ENCODE assay signal across 8 cellular contexts in genomic region chr17:1097972-1098744, GRCh38.
DNase-seq lines count a peak whose midpoint lies in the region; ATAC-seq, FAIRE-seq and TF ChIP-seq lines count a peak whose summit lies in the region.
"Not testable (repeated sequence)": the region's sequence is repeated elsewhere in the genome, so short reads cannot be mapped to it uniquely, and the experiment has no call there.

No MANE protein-coding gene starts in this region.

- H3K36me3 ChIP-seq in K562 (ENCODE audit: control insufficient read depth, insufficient read depth, low read length); pancreas: not testable (repeated sequence)

- not testable (repeated sequence) for FAIRE-seq in K562 (lab: Jason Lieb, UNC); pancreas (lab: Jason Lieb, UNC)

- not testable (repeated sequence) for H4K20me1 ChIP-seq in K562 (replicated peaks; ENCODE audit: control insufficient read depth, insufficient read depth, low read length)

- H3K4me3 ChIP-seq in AG04450 (ENCODE audit: low read depth, low read length); K562; pancreas: not testable (repeated sequence)

- TF ChIP-seq EP300 in K562 (IDR thresholded peaks at IDR 0.05; ENCODE audit: low read length), result not testable (repeated sequence)

- H3K27me3 ChIP-seq in AG04450 (ENCODE audit: control insufficient read depth, insufficient read depth, low read length); pancreas: not testable (repeated sequence)
- H3K27me3 ChIP-seq in K562 (ENCODE audit: control insufficient read depth in 2 of 2, insufficient read depth in 2 of 2, low read length in 2 of 2), result peaks cover 22 to 79% of the 10 kb centered on the region in 2 experiments

- DNase-seq in AG04450 (ENCODE audit: low read depth, low spot score), result peak; percentile 30
- DNase-seq in HCEC 1CT, result peak; percentile 60
- DNase-seq in NOMO-1 (lab: John Stamatoyannopoulos, UW; ENCODE audit: unreplicated experiment in 2 of 2), result peak; percentile 86 to 94
- DNase-seq in activated CD4-positive, alpha-beta T cell treated with anti-CD3 and anti-CD28 coated beads, Interleukin-2, amount 10 ng/mL, durations not matched to agents 24 days and 14 days; K562 (ENCODE audit: extremely low read depth in 1 of 4, low spot score in 3 of 4); left lobe of liver (ENCODE audit: low spot score); pancreas: not testable (repeated sequence)
- DNase-seq in fibroblast of gingiva (ENCODE audit: low read depth), result peak; percentile 78

- not testable (repeated sequence) for TF ChIP-seq RAD21 in K562 (CRISPR knock-in tag; conservative IDR thresholded peaks at IDR 0.05 in 1 of 2, IDR thresholded peaks at IDR 0.05 in 1 of 2)

- H2AFZ ChIP-seq in K562 (ENCODE audit: low read depth, low read length), result not testable (repeated sequence)

- H3K9me3 Mint-ChIP-seq in activated CD4-positive, alpha-beta T cell treated with anti-CD3 and anti-CD28 coated beads, Interleukin-2, amount 10 ng/mL, durations not matched to agents 24 days and 14 days, result not testable (repeated sequence)

- H3K9me3 ChIP-seq in AG04450 (ENCODE audit: control insufficient read depth, insufficient read depth, low read length); K562 (replicated peaks; ENCODE audit: control insufficient read depth, insufficient read depth, low read depth, low read length); pancreas: not testable (repeated sequence)

- H3K4me1 ChIP-seq in K562 (replicated peaks in 1 of 2; ENCODE audit: control insufficient read depth in 2 of 2, insufficient read depth in 2 of 2, low read length in 2 of 2); pancreas: not testable (repeated sequence)

- H3K36me3 Mint-ChIP-seq in activated CD4-positive, alpha-beta T cell treated with anti-CD3 and anti-CD28 coated beads, Interleukin-2, amount 10 ng/mL, durations not matched to agents 24 days and 14 days (ENCODE audit: low read depth), result peaks cover 37% of the 10 kb centered on the region

- H3K27ac ChIP-seq in AG04450 (ENCODE audit: low read depth, low read length); K562 (ENCODE audit: extremely low read depth, low read depth, low read length): not testable (repeated sequence)
- H3K27ac ChIP-seq in pancreas, result peak overlapping the region in 1 of 4 donors; percentile 22

- not testable (repeated sequence) for TF ChIP-seq POLR2A in K562 (conservative IDR thresholded peaks at IDR 0.05)

- POLR2A ChIA-PET in AG04450 (lab: Yijun Ruan, JAX); K562 (lab: Yijun Ruan, JAX): not testable (repeated sequence)

- WGBS in K562 (ENCODE audit: insufficient coverage, low coverage, missing lambda C conversion rate), result 18% methylated on average over 13 of the region's 19 CpGs
- 85 to 90% methylated on average over 19 of the region's 19 CpGs for WGBS in pancreas, 2 donors

- not testable (repeated sequence) for H3K9me1 ChIP-seq in K562 (ENCODE audit: control insufficient read depth, insufficient read depth, low read length)

- H3K27ac Mint-ChIP-seq in activated CD4-positive, alpha-beta T cell treated with anti-CD3 and anti-CD28 coated beads, Interleukin-2, amount 10 ng/mL, durations not matched to agents 24 days and 14 days, result peak overlapping the region; percentile 45

- in situ Hi-C loops in K562 (cut with MboI), result not testable (repeated sequence)

- H3K27me3 Mint-ChIP-seq in activated CD4-positive, alpha-beta T cell treated with anti-CD3 and anti-CD28 coated beads, Interleukin-2, amount 10 ng/mL, durations not matched to agents 24 days and 14 days, result not testable (repeated sequence)

- not testable (repeated sequence) for TF ChIP-seq CTCF in AG04450 (IDR thresholded peaks at IDR 0.05; ENCODE audit: low read depth, low read length); K562 (IDR thresholded peaks at IDR 0.05 in 2 of 3, conservative IDR thresholded peaks at IDR 0.05 in 1 of 3; ENCODE audit: insufficient read depth in 2 of 3, low read depth in 1 of 3, low read length in 3 of 3); pancreas (IDR thresholded peaks at IDR 0.05)

- H3K4me3 Mint-ChIP-seq in activated CD4-positive, alpha-beta T cell treated with anti-CD3 and anti-CD28 coated beads, Interleukin-2, amount 10 ng/mL, durations not matched to agents 24 days and 14 days, result peak overlapping the region; percentile 18

- H3K79me2 ChIP-seq in K562 (ENCODE audit: control insufficient read depth, insufficient read depth, low read length), result not testable (repeated sequence)

- peaks cover 30% of the 10 kb centered on the region for H3K4me1 Mint-ChIP-seq in activated CD4-positive, alpha-beta T cell treated with anti-CD3 and anti-CD28 coated beads, Interleukin-2, amount 10 ng/mL, durations not matched to agents 24 days and 14 days

- CTCF ChIA-PET in AG04450 (lab: Charles Lee), result interaction anchor here (2.0 kb wide), 1 partner anchor 89 kb away, joined by 5 read pairs; no protein-coding TSS in a partner anchor
- CTCF ChIA-PET in K562 (lab: Yijun Ruan, JAX; ENCODE audit: low intra/inter-chr PET ratio), result not testable (repeated sequence)

- not testable (repeated sequence) for ATAC-seq in K562
- peak; percentile 84 for ATAC-seq in left lobe of liver
- peak in 3 of 4 donors; percentile 42 to 54 (median 53) for ATAC-seq in pancreas

- BruUV-seq in K562 (replicated peaks; lab: Mats Ljungman, UMichigan), result not testable (repeated sequence)

- not testable (repeated sequence) for H3K9ac ChIP-seq in K562 (ENCODE audit: insufficient read depth in 1 of 2, low read depth in 2 of 2, low read length in 2 of 2)

- intact Hi-C loops in activated CD4-positive, alpha-beta T cell treated with anti-CD3 and anti-CD28 coated beads, Interleukin-2, amount 10 ng/mL, durations not matched to agents 24 days and 14 days (cut with micrococcal nuclease); K562 (cut with micrococcal nuclease); pancreas (cut with DNase I): not testable (repeated sequence)

- not testable (repeated sequence) for H3K4me2 ChIP-seq in K562 (ENCODE audit: insufficient read depth, low read length)

TF ChIP-seq in K562, 482 proteins besides CTCF, POLR2A, EP300 and RAD21:
- peak; percentile 91 for TF ChIP-seq CEBPB (tag; IDR thresholded peaks at IDR 0.05)
- peak; percentile 27; the same call in 1 of the 2 replicates for TF ChIP-seq CEBPG (CRISPR knock-in tag; IDR thresholded peaks at IDR 0.05)
- peak; percentile 73 to 84 for TF ChIP-seq CEBPG (tag; conservative IDR thresholded peaks at IDR 0.05 in 1 of 2, IDR thresholded peaks at IDR 0.05 in 1 of 2)
